ENCODE assay signal across 19 cellular contexts in the genomic region with DNA sequence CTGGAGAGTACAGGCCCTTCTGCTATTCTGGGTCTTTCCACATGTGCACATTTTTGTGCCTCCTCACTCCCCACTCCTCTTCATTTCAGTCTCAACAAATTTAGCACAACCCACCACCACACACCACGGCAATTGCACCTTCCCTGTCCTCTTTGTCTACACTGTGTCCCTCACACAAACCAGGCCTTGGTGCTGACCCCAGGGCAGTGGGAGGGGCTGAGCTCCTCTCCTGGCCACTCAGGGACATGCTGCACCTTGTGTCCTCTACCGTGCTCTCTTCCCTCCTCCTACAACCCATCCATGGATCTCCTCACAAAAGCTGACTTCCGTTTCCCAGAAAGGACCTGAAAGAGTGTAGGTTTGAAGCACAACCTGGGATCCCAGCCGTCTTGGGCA.
DNase-seq lines count a peak whose midpoint lies in the region; ATAC-seq, FAIRE-seq and TF ChIP-seq lines count a peak whose summit lies in the region.
"Had no signal": no experiment of that assay in that cellular context is flagged by ENCODE, and none has a peak within 500 bp of the region (broad histone marks: within the 10 kb centered on the region; RNA-seq: fewer than 3 reads in every experiment).

No MANE protein-coding gene starts in this region.

- DNase-seq in activated naive CD4-positive, alpha-beta T cell treated with anti-CD3 and anti-CD28 coated beads, Interleukin-2, amount 10 ng/mL, durations not matched to agents 7 days and 5 days = no peak
- no peak for DNase-seq in activated naive CD4-positive, alpha-beta T cell treated with Interleukin-2 at 50 U/mL for 16 hours
- DNase-seq in HL-60 (ENCODE audit: low read depth in 1 of 2, low spot score in 1 of 2) (no peak), K562 (ENCODE audit: extremely low read depth in 1 of 4, low spot score in 3 of 4) (no peak), sigmoid colon (no peak), stomach (no peak), NCI-H2196 (lab: John Stamatoyannopoulos, UW; ENCODE audit: unreplicated experiment) (no peak)
- DNase-seq in stimulated activated naive CD8-positive, alpha-beta T cell treated with anti-CD3 and anti-CD28 coated beads, Interleukin-15, amount 100 ng/mL, for 72 hours = no peak
- DNase-seq: activated gamma-delta T cell treated with Interleukin-2 at 50 U/mL for 16 hours, dorsolateral prefrontal cortex, esophagus squamous epithelium, head of caudate nucleus, NCI-H2029 treated with DMSO at 0.1 percent for 48 hours, NCI-H510A treated with DMSO at 0.1 percent for 48 hours had no signal

- FAIRE-seq in K562 (lab: Jason Lieb, UNC) = no peak
- FAIRE-seq: D721Med, HepG2 had no signal

- 33% methylated on average over 4 of the region's 4 CpGs for WGBS in K562 (ENCODE audit: insufficient coverage, low coverage, missing lambda C conversion rate)
- WGBS in sigmoid colon, 2 donors = 68 to 69% methylated on average over 4 of the region's 4 CpGs
- 72 to 81% (median 76%) methylated on average over 4 of the region's 4 CpGs for WGBS in stomach, 5 donors

- intact Hi-C loops in K562 (cut with micrococcal nuclease) = no loop called here
- intact Hi-C loops in sigmoid colon (cut with DNase I) = no loop called here
- intact Hi-C loops in stomach (cut with DNase I; ENCODE audit: low total_unique reads) = no loop called here

- BruUV-seq in K562 (replicated peaks; lab: Mats Ljungman, UMichigan) = no TSS peak

- TF ChIP-seq POLR2A in K562 (conservative IDR thresholded peaks at IDR 0.05) (no peak), sigmoid colon (IDR thresholded peaks at IDR 0.05) (no peak), stomach (IDR thresholded peaks at IDR 0.05) (no peak)

- H3K27me3 ChIP-seq in HL-60 (ENCODE audit: insufficient read depth, poor library complexity, severe bottlenecking) (no peaks in the 10 kb centered on the region), K562 (ENCODE audit: control insufficient read depth in 2 of 2, insufficient read depth in 2 of 2, low read length in 2 of 2) (peaks cover 0 to 9% of the 10 kb centered on the region in 2 experiments; a peak in 1 of 5 replicates), sigmoid colon (no peaks in the 10 kb centered on the region), stomach (peaks cover 0 to 13% (median 0%) of the 10 kb centered on the region in 3 donors)
- H3K27me3 ChIP-seq: breast epithelium, esophagus squamous epithelium had no signal

- H3K4me2 ChIP-seq in K562 (ENCODE audit: insufficient read depth, low read length) = no peak overlapping the region

- CTCF ChIA-PET in activated naive CD4-positive, alpha-beta T cell treated with anti-CD3 and anti-CD28 coated beads, Interleukin-2, amount 10 ng/mL, durations not matched to agents 7 days and 5 days (lab: Charles Lee) = interaction anchor here (0.9 to 1.4 kb wide), 8 partner anchors 8 to 151 kb away, joined by 3 to 7 read pairs (median 3); no protein-coding TSS in a partner anchor
- CTCF ChIA-PET in K562 (lab: Yijun Ruan, JAX; ENCODE audit: low intra/inter-chr PET ratio) = no interaction called here

- peak overlapping the region; percentile 91 for H3K27ac Mint-ChIP-seq in activated naive CD4-positive, alpha-beta T cell treated with anti-CD3 and anti-CD28 coated beads, Interleukin-2, amount 10 ng/mL, durations not matched to agents 7 days and 5 days
- H3K27ac Mint-ChIP-seq in stimulated activated naive CD8-positive, alpha-beta T cell treated with anti-CD3 and anti-CD28 coated beads, Interleukin-15, amount 100 ng/mL, for 72 hours = peak overlapping the region; percentile 2 to 84

- no peak for TF ChIP-seq RAD21 in K562 (CRISPR knock-in tag; conservative IDR thresholded peaks at IDR 0.05 in 1 of 2, IDR thresholded peaks at IDR 0.05 in 1 of 2)

- H4K20me1 ChIP-seq in K562 (replicated peaks; ENCODE audit: control insufficient read depth, insufficient read depth, low read length) = no peaks in the 10 kb centered on the region

- H3K79me2 ChIP-seq in K562 (ENCODE audit: control insufficient read depth, insufficient read depth, low read length) = no peaks in the 10 kb centered on the region

- H3K27ac ChIP-seq in HL-60 (replicated peaks) (peak overlapping the region; percentile 87), K562 (ENCODE audit: extremely low read depth, low read depth, low read length) (no peak overlapping the region), sigmoid colon (no peak overlapping the region), stomach (no peak overlapping the region)
- H3K27ac ChIP-seq: breast epithelium, dorsolateral prefrontal cortex had no signal

- no peak overlapping the region for H2AFZ ChIP-seq in K562 (ENCODE audit: low read depth, low read length)

- no peak overlapping the region for H3K4me3 ChIP-seq in HL-60 (replicated peaks; ENCODE audit: insufficient read depth, low read length)
- H3K4me3 ChIP-seq in K562 = no peak overlapping the region
- H3K4me3 ChIP-seq in sigmoid colon = no peak overlapping the region
- H3K4me3 ChIP-seq in stomach = no peak overlapping the region
- H3K4me3 ChIP-seq: breast epithelium, dorsolateral prefrontal cortex, esophagus squamous epithelium, lung had no signal

- H3K9me3 ChIP-seq in K562 (replicated peaks; ENCODE audit: control insufficient read depth, insufficient read depth, low read depth, low read length) (no peaks in the 10 kb centered on the region), sigmoid colon (no peaks in the 10 kb centered on the region), stomach (no peaks in the 10 kb centered on the region)
- H3K9me3 ChIP-seq: breast epithelium, esophagus squamous epithelium had no signal

- peaks cover 3% of the 10 kb centered on the region for H3K27me3 Mint-ChIP-seq in activated naive CD4-positive, alpha-beta T cell treated with anti-CD3 and anti-CD28 coated beads, Interleukin-2, amount 10 ng/mL, durations not matched to agents 7 days and 5 days
- H3K27me3 Mint-ChIP-seq in stimulated activated naive CD8-positive, alpha-beta T cell treated with anti-CD3 and anti-CD28 coated beads, Interleukin-15, amount 100 ng/mL, for 72 hours = no peaks in the 10 kb centered on the region

- TF ChIP-seq CTCF in HL-60 (IDR thresholded peaks at IDR 0.05; ENCODE audit: insufficient read depth, low read length) (no peak), K562 (IDR thresholded peaks at IDR 0.05 in 2 of 3, conservative IDR thresholded peaks at IDR 0.05 in 1 of 3; ENCODE audit: insufficient read depth in 2 of 3, low read depth in 1 of 3, low read length in 3 of 3) (no peak), sigmoid colon (IDR thresholded peaks at IDR 0.05) (no peak), stomach (IDR thresholded peaks at IDR 0.05) (no peak)

- no peak overlapping the region for H3K9ac ChIP-seq in K562 (ENCODE audit: insufficient read depth in 1 of 2, low read depth in 2 of 2, low read length in 2 of 2)

- ATAC-seq in K562 = peak; percentile 17; the same call in 1 of the 3 replicates
- peak; percentile 2 for ATAC-seq in stimulated activated naive CD8-positive, alpha-beta T cell treated with anti-CD3 and anti-CD28 coated beads, Interleukin-15, amount 100 ng/mL, for 72 hours
- ATAC-seq: HCT116, HepG2 had no signal

- no peaks in the 10 kb centered on the region for H3K9me1 ChIP-seq in K562 (ENCODE audit: control insufficient read depth, insufficient read depth, low read length)

- peaks cover 2% of the 10 kb centered on the region for H3K36me3 Mint-ChIP-seq in activated naive CD4-positive, alpha-beta T cell treated with anti-CD3 and anti-CD28 coated beads, Interleukin-2, amount 10 ng/mL, durations not matched to agents 7 days and 5 days

- H3K4me3 Mint-ChIP-seq in activated naive CD4-positive, alpha-beta T cell treated with anti-CD3 and anti-CD28 coated beads, Interleukin-2, amount 10 ng/mL, durations not matched to agents 7 days and 5 days = peak overlapping the region; percentile 26
- peak overlapping the region; percentile 21 to 42 for H3K4me3 Mint-ChIP-seq in stimulated activated naive CD8-positive, alpha-beta T cell treated with anti-CD3 and anti-CD28 coated beads, Interleukin-15, amount 100 ng/mL, for 72 hours

- POLR2A ChIA-PET in K562 (lab: Yijun Ruan, JAX) = no interaction called here

- H3K4me1 ChIP-seq in K562 (replicated peaks in 1 of 2; ENCODE audit: control insufficient read depth in 2 of 2, insufficient read depth in 2 of 2, low read length in 2 of 2) (peaks cover 10 to 14% of the 10 kb centered on the region in 2 experiments), sigmoid colon (no peaks in the 10 kb centered on the region), stomach (peaks cover 0 to 13% (median 0%) of the 10 kb centered on the region in 4 donors)
- H3K4me1 ChIP-seq: breast epithelium, esophagus squamous epithelium had no signal

- no peaks in the 10 kb centered on the region for H3K36me3 ChIP-seq in K562 (ENCODE audit: control insufficient read depth, insufficient read depth, low read length)
- H3K36me3 ChIP-seq in sigmoid colon = no peaks in the 10 kb centered on the region
- H3K36me3 ChIP-seq in stomach = no peaks in the 10 kb centered on the region
- H3K36me3 ChIP-seq: breast epithelium, esophagus squamous epithelium had no signal

- H3K4me1 Mint-ChIP-seq in activated naive CD4-positive, alpha-beta T cell treated with anti-CD3 and anti-CD28 coated beads, Interleukin-2, amount 10 ng/mL, durations not matched to agents 7 days and 5 days = peaks cover 96% of the 10 kb centered on the region
- peaks cover 98% of the 10 kb centered on the region for H3K4me1 Mint-ChIP-seq in stimulated activated naive CD8-positive, alpha-beta T cell treated with anti-CD3 and anti-CD28 coated beads, Interleukin-15, amount 100 ng/mL, for 72 hours

- in situ Hi-C loops in K562 (cut with MboI) = no loop called here

- TF ChIP-seq EP300 in K562 (IDR thresholded peaks at IDR 0.05; ENCODE audit: low read length) (no peak), sigmoid colon (IDR thresholded peaks at IDR 0.05) (no peak), stomach (IDR thresholded peaks at IDR 0.05) (no peak)

- H3K9me3 Mint-ChIP-seq in activated naive CD4-positive, alpha-beta T cell treated with anti-CD3 and anti-CD28 coated beads, Interleukin-2, amount 10 ng/mL, durations not matched to agents 7 days and 5 days = no peaks in the 10 kb centered on the region
- no peaks in the 10 kb centered on the region for H3K9me3 Mint-ChIP-seq in stimulated activated naive CD8-positive, alpha-beta T cell treated with anti-CD3 and anti-CD28 coated beads, Interleukin-15, amount 100 ng/mL, for 72 hours

TF ChIP-seq in K562, 482 proteins besides CTCF, POLR2A, EP300 and RAD21 (continues in another document):
- TF ChIP-seq ZNF146 (CRISPR knock-in tag; IDR thresholded peaks at IDR 0.05; ENCODE audit: unreplicated experiment) (no peak), KDM5B (IDR thresholded peaks at IDR 0.05; ENCODE audit: insufficient replicate concordance, low read depth, low read length) (no peak)
- TF ChIP-seq, protein P1, sequence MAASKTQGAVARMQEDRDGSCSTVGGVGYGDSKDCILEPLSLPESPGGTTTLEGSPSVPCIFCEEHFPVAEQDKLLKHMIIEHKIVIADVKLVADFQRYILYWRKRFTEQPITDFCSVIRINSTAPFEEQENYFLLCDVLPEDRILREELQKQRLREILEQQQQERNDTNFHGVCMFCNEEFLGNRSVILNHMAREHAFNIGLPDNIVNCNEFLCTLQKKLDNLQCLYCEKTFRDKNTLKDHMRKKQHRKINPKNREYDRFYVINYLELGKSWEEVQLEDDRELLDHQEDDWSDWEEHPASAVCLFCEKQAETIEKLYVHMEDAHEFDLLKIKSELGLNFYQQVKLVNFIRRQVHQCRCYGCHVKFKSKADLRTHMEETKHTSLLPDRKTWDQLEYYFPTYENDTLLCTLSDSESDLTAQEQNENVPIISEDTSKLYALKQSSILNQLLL (CRISPR knock-in tag; IDR thresholded peaks at IDR 0.05; ENCODE audit: borderline replicate concordance) = no peak
